Comparison of ENCODE assay signal across 25 cellular contexts in the genomic region with DNA sequence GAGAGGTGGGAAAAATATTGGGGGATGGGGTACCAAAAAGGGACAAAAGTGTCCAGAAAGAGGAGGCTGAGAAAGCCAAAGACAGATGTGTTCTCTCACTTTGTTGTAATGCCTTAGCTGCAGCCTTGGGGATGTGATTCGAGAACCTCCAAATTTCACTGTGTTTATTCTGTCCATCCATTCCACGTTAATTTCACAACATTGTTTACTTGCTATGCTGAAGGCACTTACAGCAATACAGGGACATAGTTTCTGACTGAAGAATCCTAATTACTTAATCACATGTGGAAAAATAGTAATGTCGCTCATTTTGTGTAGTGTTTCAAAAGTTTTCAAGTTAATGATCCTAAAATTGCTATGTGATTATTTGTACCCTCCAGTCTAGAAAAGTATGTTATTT.
DNase-seq lines count a peak whose midpoint lies in the region; ATAC-seq, FAIRE-seq and TF ChIP-seq lines count a peak whose summit lies in the region.
"Had no signal": no experiment of that assay in that cellular context is flagged by ENCODE, and none has a peak within 500 bp of the region (broad histone marks: within the 10 kb centered on the region; RNA-seq: fewer than 3 reads in every experiment).

No MANE protein-coding gene starts in this region.

- in situ Hi-C loops in HepG2 (cut with HindIII; ENCODE audit: extremely low pct_ligation_motif_present, low pct_unique_long_range_greater_than_20kb) = no loop called here

- no peak for TF ChIP-seq RAD21 in HepG2 (CRISPR knock-in tag; IDR thresholded peaks at IDR 0.05)

- no TSS peak for BruUV-seq in HepG2 (replicated peaks; lab: Mats Ljungman, UMichigan)

- WGBS in HepG2 (ENCODE audit: low lambda C conversion rate) = 36% methylated on average over 3 of the region's 3 CpGs
- WGBS in suprapubic skin = 80% methylated on average over 3 of the region's 3 CpGs

- peak; percentile 53 for FAIRE-seq in HepG2 (lab: Jason Lieb, UNC)

- H3K79me2 ChIP-seq in MM.1S (ENCODE audit: low read length) (0 out of 2 replicates have a peak, but pooled peaks cover 3% of the 10 kb centered on the region), HepG2 (ENCODE audit: insufficient read depth, low read length) (peaks cover 4% of the 10 kb centered on the region)

- H3K4me3 ChIP-seq in MM.1S (ENCODE audit: low read length) (no peak overlapping the region), adipocyte (ENCODE audit: low read length) (no peak overlapping the region), HepG2 (replicated peaks in 1 of 3; ENCODE audit: insufficient read depth in 1 of 3, low read depth in 2 of 3, low read length in 3 of 3) (peak overlapping the region in 1 of 3 experiments; percentile 7; a peak in 1 of 6 replicates), suprapubic skin (no peak overlapping the region)
- H3K4me3 ChIP-seq: heart right ventricle, lower lobe of right lung, PC-9, right atrium auricular region, SJSA1 had no signal

- TF ChIP-seq EP300 in HepG2 (IDR thresholded peaks at IDR 0.05; ENCODE audit: low read depth in 2 of 2, low read length in 2 of 2) = no peak
- TF ChIP-seq EP300 in HepG2 (CRISPR knock-in tag; IDR thresholded peaks at IDR 0.05; ENCODE audit: borderline replicate concordance) = no peak
- no peak for TF ChIP-seq EP300 in suprapubic skin (IDR thresholded peaks at IDR 0.05)

- H3K9me3 ChIP-seq in MM.1S (replicated peaks; ENCODE audit: insufficient read depth, low read length) (no peaks in the 10 kb centered on the region), adipocyte (ENCODE audit: control insufficient read depth, low read length) (peaks cover 2% of the 10 kb centered on the region), HepG2 (ENCODE audit: low read length) (no peaks in the 10 kb centered on the region), suprapubic skin (no peaks in the 10 kb centered on the region)
- H3K9me3 ChIP-seq: heart right ventricle, lower lobe of right lung, right atrium auricular region had no signal

- H3K9ac ChIP-seq in MM.1S (ENCODE audit: low read length) (peak overlapping the region; percentile 71; the same call in 1 of the 2 replicates), adipocyte (ENCODE audit: low read length) (peak overlapping the region; percentile 80), HepG2 (ENCODE audit: insufficient read depth, low read depth, low read length) (no peak overlapping the region)

- H3F3A ChIP-seq in MM.1S (ENCODE audit: insufficient read depth, low read length) = peaks cover 32% of the 10 kb centered on the region

- no peak for ATAC-seq in HepG2
- ATAC-seq: activated T-cell treated with anti-CD3 and anti-CD28 coated beads, Interleukin-2, amount 50 U/mL, for 4 hours; heart right ventricle had no signal

- H3K27me3 ChIP-seq in MM.1S (replicated peaks; ENCODE audit: insufficient read depth, low read length) = no peaks in the 10 kb centered on the region
- no peaks in the 10 kb centered on the region for H3K27me3 ChIP-seq in adipocyte (replicated peaks; ENCODE audit: control insufficient read depth, insufficient read depth, low read length)
- no peaks in the 10 kb centered on the region for H3K27me3 ChIP-seq in HepG2 (ENCODE audit: control insufficient read depth in 1 of 2, insufficient read depth in 2 of 2, low read length in 2 of 2)
- H3K27me3 ChIP-seq in suprapubic skin = no peaks in the 10 kb centered on the region
- H3K27me3 ChIP-seq: heart right ventricle, right atrium auricular region had no signal

- TF ChIP-seq POLR2A in HepG2 (IDR thresholded peaks at IDR 0.05; ENCODE audit: insufficient read depth in 1 of 2, low read depth in 2 of 2, low read length in 2 of 2) = no peak
- no peak for TF ChIP-seq POLR2A in suprapubic skin (IDR thresholded peaks at IDR 0.05)

- peaks cover 66% of the 10 kb centered on the region for H3K4me1 ChIP-seq in MM.1S (ENCODE audit: low read length)
- peaks cover 52% of the 10 kb centered on the region for H3K4me1 ChIP-seq in adipocyte (ENCODE audit: control insufficient read depth, insufficient read depth, low read length)
- peaks cover 100% of the 10 kb centered on the region for H3K4me1 ChIP-seq in HepG2 (ENCODE audit: insufficient read depth, low read length)
- peaks cover 63% of the 10 kb centered on the region for H3K4me1 ChIP-seq in suprapubic skin

- H3K27ac ChIP-seq in MM.1S (ENCODE audit: low read length) = peak overlapping the region; percentile 92
- peak overlapping the region; percentile 48 for H3K27ac ChIP-seq in HepG2 (ENCODE audit: extremely low read length, insufficient read depth, low read length)
- H3K27ac ChIP-seq in suprapubic skin = peak overlapping the region; percentile 73
- H3K27ac ChIP-seq: PC-9, SJSA1, WERI-Rb-1 had no signal

- H2AFZ ChIP-seq in MM.1S (ENCODE audit: low read length) (no peak overlapping the region), HepG2 (ENCODE audit: low read length) (no peak overlapping the region)
- H2AFZ ChIP-seq: PC-9 had no signal

- H3K36me3 ChIP-seq in MM.1S (replicated peaks; ENCODE audit: insufficient read depth, low read length) = no peaks in the 10 kb centered on the region
- H3K36me3 ChIP-seq in adipocyte (ENCODE audit: control insufficient read depth, insufficient read depth, low read length, severe bottlenecking) = no peaks in the 10 kb centered on the region
- 0 out of 5 replicates have a peak, but pooled peaks cover 0 to 1% of the 10 kb centered on the region in 2 experiments for H3K36me3 ChIP-seq in HepG2 (replicated peaks in 1 of 2; ENCODE audit: control insufficient read depth in 1 of 2, insufficient read depth in 2 of 2, low read length in 2 of 2)
- H3K36me3 ChIP-seq in suprapubic skin = no peaks in the 10 kb centered on the region
- H3K36me3 ChIP-seq: heart right ventricle, lower lobe of right lung, right atrium auricular region, WERI-Rb-1 had no signal

- peak overlapping the region; percentile 76 for H3K4me2 ChIP-seq in MM.1S (ENCODE audit: low read depth, low read length)
- H3K4me2 ChIP-seq in HepG2 (ENCODE audit: low read depth, low read length) = peak overlapping the region; percentile 48
- H3K4me2 ChIP-seq: PC-9 had no signal

- DNase-seq in MM.1S (no peak), adipocyte (ENCODE audit: low read depth) (peak; percentile 54), HepG2 (ENCODE audit: low spot score) (peak; percentile 16), suprapubic skin (ENCODE audit: low spot score in 2 of 2) (no peak), medulla oblongata (ENCODE audit: extremely low spot score) (no peak), DMS53 treated with DMSO at 0.1 percent for 48 hours (lab: John Stamatoyannopoulos, UW; ENCODE audit: unreplicated experiment) (no peak), NCI-H128 (lab: John Stamatoyannopoulos, UW; ENCODE audit: unreplicated experiment) (no peak)
- DNase-seq: activated CD4-positive, alpha-beta memory T cell treated with anti-CD3 and anti-CD28 coated beads for 36 hours; activated naive CD8-positive, alpha-beta T cell treated with anti-CD3 and anti-CD28 coated beads for 36 hours; activated T-cell treated with anti-CD3 and anti-CD28 coated beads, Interleukin-2, amount 50 U/mL, for 4 hours; CD8-positive, alpha-beta memory T cell; DMS79 treated with DMSO at 0.1 percent for 48 hours; endodermal cell; GOT3; heart right ventricle; lower lobe of right lung; NCI-H187 treated with DMSO at 0.1 percent for 48 hours; NCI-H345; occipital lobe; PC-9; stimulated activated CD8-positive, alpha-beta memory T cell treated with anti-CD3 and anti-CD28 coated beads, Interleukin-4, amount 100 ng/mL, for 48 hours; T-helper 2 cell; WERI-Rb-1 had no signal

- no peaks in the 10 kb centered on the region for H3K9me2 ChIP-seq in MM.1S (replicated peaks; ENCODE audit: insufficient read depth, low read length)

- intact Hi-C loops in HepG2 (cut with micrococcal nuclease; ENCODE audit: unreplicated experiment) = no loop called here

- TF ChIP-seq CTCF in MM.1S (IDR thresholded peaks at IDR 0.05; ENCODE audit: low read length) (no peak), HepG2 (CRISPR knock-in tag; IDR thresholded peaks at IDR 0.05) (no peak), suprapubic skin (IDR thresholded peaks at IDR 0.05) (no peak)

- CTCF ChIA-PET in HepG2 (lab: Yijun Ruan, JAX; ENCODE audit: low intra/inter-chr PET ratio, low total read pairs) = no interaction called here

- POLR2A ChIA-PET in HepG2 (lab: Yijun Ruan, JAX) = no interaction called here

- H4K20me1 ChIP-seq in MM.1S (ENCODE audit: insufficient read depth, low read length) (no peaks in the 10 kb centered on the region), HepG2 (ENCODE audit: insufficient read depth, low read length) (no peaks in the 10 kb centered on the region)

TF ChIP-seq in HepG2, 621 proteins besides CTCF, POLR2A, EP300 and RAD21 (continues in another document):
- TF ChIP-seq ZEB1 (IDR thresholded peaks at IDR 0.05; ENCODE audit: insufficient replicate concordance, low read depth) (no peak), EHMT2 (IDR thresholded peaks at IDR 0.05; ENCODE audit: borderline replicate concordance, low read depth, low read length) (no peak), FOXP1 (IDR thresholded peaks at IDR 0.05) (peak; percentile 65), FOXP1 (CRISPR knock-in tag; IDR thresholded peaks at IDR 0.05) (peak; percentile 92), MED1 (CRISPR knock-in tag; IDR thresholded peaks at IDR 0.05) (no peak), ZNF343 (CRISPR knock-in tag; IDR thresholded peaks at IDR 0.05) (no peak), FOXJ3 (CRISPR knock-in tag; IDR thresholded peaks at IDR 0.05; ENCODE audit: borderline replicate concordance) (peak; percentile 57), SRSF1 (optimal IDR thresholded peaks at IDR 0.05; ENCODE audit: low read depth, low read length) (no peak), THYN1 (CRISPR knock-in tag; IDR thresholded peaks at IDR 0.05; ENCODE audit: borderline replicate concordance, low read depth) (no peak)
- TF ChIP-seq, protein P1, sequence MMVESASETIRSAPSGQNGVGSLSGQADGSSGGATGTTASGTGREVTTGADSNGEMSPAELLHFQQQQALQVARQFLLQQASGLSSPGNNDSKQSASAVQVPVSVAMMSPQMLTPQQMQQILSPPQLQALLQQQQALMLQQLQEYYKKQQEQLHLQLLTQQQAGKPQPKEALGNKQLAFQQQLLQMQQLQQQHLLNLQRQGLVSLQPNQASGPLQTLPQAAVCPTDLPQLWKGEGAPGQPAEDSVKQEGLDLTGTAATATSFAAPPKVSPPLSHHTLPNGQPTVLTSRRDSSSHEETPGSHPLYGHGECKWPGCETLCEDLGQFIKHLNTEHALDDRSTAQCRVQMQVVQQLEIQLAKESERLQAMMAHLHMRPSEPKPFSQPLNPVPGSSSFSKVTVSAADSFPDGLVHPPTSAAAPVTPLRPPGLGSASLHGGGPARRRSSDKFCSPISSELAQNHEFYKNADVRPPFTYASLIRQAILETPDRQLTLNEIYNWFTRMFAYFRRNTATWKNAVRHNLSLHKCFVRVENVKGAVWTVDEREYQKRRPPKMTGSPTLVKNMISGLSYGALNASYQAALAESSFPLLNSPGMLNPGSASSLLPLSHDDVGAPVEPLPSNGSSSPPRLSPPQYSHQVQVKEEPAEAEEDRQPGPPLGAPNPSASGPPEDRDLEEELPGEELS (CRISPR knock-in tag; IDR thresholded peaks at IDR 0.05) = peak; percentile 75

Comparison
In these comparisons a context has a peak if more than half of its experiments do, and no peak if none do; other contexts are left out.
1. DNase-seq: peak in adipocyte (single experiment) and HepG2 (single experiment); none in MM.1S (single experiment), suprapubic skin (0 of 2), medulla oblongata (single experiment), DMS53 treated with DMSO at 0.1 percent for 48 hours (single experiment) and NCI-H128 (single experiment).
2. Peak in every context shown above with its lines, with median percentiles within 50 percentile points of each other: H3K27ac ChIP-seq.